In the genomic region with DNA sequence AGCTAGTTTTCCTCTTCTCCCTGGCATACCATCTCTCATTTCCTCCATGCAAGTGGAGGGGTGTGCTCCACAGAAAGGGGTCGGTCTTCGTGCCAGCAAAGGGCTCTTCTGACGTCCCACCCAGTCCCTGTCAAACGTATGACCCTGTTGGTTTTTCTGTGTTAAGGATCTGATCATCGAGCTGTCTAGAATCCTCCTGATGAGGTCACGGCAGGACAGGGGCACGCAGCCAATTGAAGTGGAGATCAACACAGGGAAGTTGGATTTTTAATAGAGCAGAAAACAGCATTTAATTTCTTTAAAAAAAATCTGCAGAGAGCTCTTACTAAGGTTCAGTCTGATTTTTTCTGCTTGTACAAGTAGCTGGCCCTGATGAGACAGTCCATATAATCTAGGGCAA, we compare ENCODE assay signal across 17 cellular contexts.
DNase-seq lines count a peak whose midpoint lies in the region; ATAC-seq, FAIRE-seq and TF ChIP-seq lines count a peak whose summit lies in the region.
"Had no signal": no experiment of that assay in that cellular context is flagged by ENCODE, and none has a peak within 500 bp of the region (broad histone marks: within the 10 kb centered on the region; RNA-seq: fewer than 3 reads in every experiment).

No MANE protein-coding gene starts in this region.

- no peak for FAIRE-seq in HepG2 (lab: Jason Lieb, UNC)
- FAIRE-seq: A549 had no signal

- intact Hi-C loops in right lobe of liver (cut with DNase I): no loop called here
- intact Hi-C loops in HepG2 (cut with micrococcal nuclease; ENCODE audit: unreplicated experiment): no loop called here

- POLR2A ChIA-PET in HepG2 (lab: Yijun Ruan, JAX): no interaction called here

- peak; percentile 36 to 68 (median 44) for ATAC-seq in right lobe of liver
- no peak for ATAC-seq in HepG2
- no peak for ATAC-seq in HG02885 (IDR thresholded peaks at IDR 0.05; ENCODE audit: poor library complexity, unreplicated experiment)
- ATAC-seq: A549 had no signal

- H3K79me2 ChIP-seq in HepG2 (ENCODE audit: insufficient read depth, low read length): no peaks in the 10 kb centered on the region

- in situ Hi-C loops in HepG2 (cut with HindIII; ENCODE audit: extremely low pct_ligation_motif_present, low pct_unique_long_range_greater_than_20kb): no loop called here
- in situ Hi-C loops in GM13976 (cut with MboI; ENCODE audit: low sequenced_read_pairs, unreplicated experiment): no loop called here

- WGBS in right lobe of liver (ENCODE audit: insufficient coverage, low coverage, low lambda C conversion rate, missing lambda C conversion rate): 45% methylated on average over 7 of the region's 7 CpGs
- 3% methylated on average over 7 of the region's 7 CpGs for WGBS in HepG2 (ENCODE audit: low lambda C conversion rate)

- no peaks in the 10 kb centered on the region for H3K36me3 ChIP-seq in right lobe of liver
- H3K36me3 ChIP-seq in HepG2 (replicated peaks in 1 of 2; ENCODE audit: control insufficient read depth in 1 of 2, insufficient read depth in 2 of 2, low read length in 2 of 2): no peaks in the 10 kb centered on the region
- H3K36me3 ChIP-seq: SJCRH30 had no signal

- H3K4me2 ChIP-seq in HepG2 (ENCODE audit: low read depth, low read length): no peak overlapping the region
- H3K4me2 ChIP-seq: A549, PC-9 had no signal

- no peak for TF ChIP-seq RAD21 in HepG2 (CRISPR knock-in tag; IDR thresholded peaks at IDR 0.05)

- CTCF ChIA-PET in HepG2 (lab: Yijun Ruan, JAX; ENCODE audit: low intra/inter-chr PET ratio, low total read pairs): no interaction called here

- no peak overlapping the region for H2AFZ ChIP-seq in HepG2 (ENCODE audit: low read length)
- H2AFZ ChIP-seq: PC-9 had no signal

- TF ChIP-seq POLR2A in right lobe of liver (IDR thresholded peaks at IDR 0.05) (no peak), HepG2 (IDR thresholded peaks at IDR 0.05; ENCODE audit: insufficient read depth in 1 of 2, low read depth in 2 of 2, low read length in 2 of 2) (no peak)

- peak in 2 of 3 donors; percentile 38 to 66 for DNase-seq in right lobe of liver
- DNase-seq in HepG2 (ENCODE audit: low spot score): no peak
- DNase-seq in medulla oblongata (ENCODE audit: extremely low spot score): peak; percentile 11
- DNase-seq in NCI-H146 treated with DMSO at 0.1 percent for 48 hours (lab: John Stamatoyannopoulos, UW; ENCODE audit: unreplicated experiment): no peak
- DNase-seq in GM13976 (ENCODE audit: low spot score): no peak
- DNase-seq: CD8-positive, alpha-beta memory T cell; DND-41; H7; HFFc6; IMR-90; NCI-H524 treated with DMSO at 0.1 percent for 48 hours; PC-9; SJCRH30 had no signal

- H4K20me1 ChIP-seq in HepG2 (ENCODE audit: insufficient read depth, low read length): no peaks in the 10 kb centered on the region

- H3K27me3 ChIP-seq in right lobe of liver: no peaks in the 10 kb centered on the region
- peaks cover 3 to 32% of the 10 kb centered on the region in 2 experiments; a peak in 3 of 5 replicates for H3K27me3 ChIP-seq in HepG2 (ENCODE audit: control insufficient read depth in 1 of 2, insufficient read depth in 2 of 2, low read length in 2 of 2)
- H3K27me3 ChIP-seq: SJCRH30 had no signal

- H3K4me3 ChIP-seq in right lobe of liver (no peak overlapping the region), HepG2 (replicated peaks in 1 of 3; ENCODE audit: insufficient read depth in 1 of 3, low read depth in 2 of 3, low read length in 3 of 3) (no peak overlapping the region)
- H3K4me3 ChIP-seq: A549, PC-9, SJCRH30 had no signal

- no peak for TF ChIP-seq CTCF in right lobe of liver (IDR thresholded peaks at IDR 0.05)
- TF ChIP-seq CTCF in HepG2 (CRISPR knock-in tag; IDR thresholded peaks at IDR 0.05): no peak
- TF ChIP-seq CTCF in GM13976 (IDR thresholded peaks at IDR 0.05; ENCODE audit: borderline replicate concordance, control extremely low read depth, extremely low read depth, insufficient read depth, missing control alignments): no peak

- H3K27ac ChIP-seq in right lobe of liver (no peak overlapping the region), HepG2 (ENCODE audit: extremely low read length, insufficient read depth, low read length) (no peak overlapping the region), angular gyrus (ENCODE audit: low read depth, low read length) (peak overlapping the region; percentile 81)
- H3K27ac ChIP-seq: A549, PC-9, RWPE1, SJCRH30 had no signal

- no TSS peak for BruUV-seq in HepG2 (replicated peaks; lab: Mats Ljungman, UMichigan)

- no peak overlapping the region for H3K9ac ChIP-seq in HepG2 (ENCODE audit: insufficient read depth, low read depth, low read length)

- no peak for TF ChIP-seq EP300 in HepG2 (IDR thresholded peaks at IDR 0.05; ENCODE audit: low read depth in 2 of 2, low read length in 2 of 2)
- no peak for TF ChIP-seq EP300 in HepG2 (CRISPR knock-in tag; IDR thresholded peaks at IDR 0.05; ENCODE audit: borderline replicate concordance)

- peaks cover 0 to 11% (median 0%) of the 10 kb centered on the region in 4 donors for H3K4me1 ChIP-seq in right lobe of liver
- H3K4me1 ChIP-seq in HepG2 (ENCODE audit: insufficient read depth, low read length): no peaks in the 10 kb centered on the region
- H3K4me1 ChIP-seq: A549, SJCRH30 had no signal

- H3K9me3 ChIP-seq in right lobe of liver (no peaks in the 10 kb centered on the region), HepG2 (ENCODE audit: low read length) (no peaks in the 10 kb centered on the region)
- H3K9me3 ChIP-seq: A549, SJCRH30 had no signal

TF ChIP-seq in HepG2, 621 proteins besides CTCF, POLR2A, EP300 and RAD21:
- no peak for TF ChIP-seq CEBPG (CRISPR knock-in tag; IDR thresholded peaks at IDR 0.05)
- TF ChIP-seq KDM6A (CRISPR knock-in tag; IDR thresholded peaks at IDR 0.05; ENCODE audit: low read depth): no peak
- TF ChIP-seq CREM (IDR thresholded peaks at IDR 0.05): no peak
- no peak for TF ChIP-seq CREM (CRISPR knock-in tag; IDR thresholded peaks at IDR 0.05)
- TF ChIP-seq, protein P1, sequence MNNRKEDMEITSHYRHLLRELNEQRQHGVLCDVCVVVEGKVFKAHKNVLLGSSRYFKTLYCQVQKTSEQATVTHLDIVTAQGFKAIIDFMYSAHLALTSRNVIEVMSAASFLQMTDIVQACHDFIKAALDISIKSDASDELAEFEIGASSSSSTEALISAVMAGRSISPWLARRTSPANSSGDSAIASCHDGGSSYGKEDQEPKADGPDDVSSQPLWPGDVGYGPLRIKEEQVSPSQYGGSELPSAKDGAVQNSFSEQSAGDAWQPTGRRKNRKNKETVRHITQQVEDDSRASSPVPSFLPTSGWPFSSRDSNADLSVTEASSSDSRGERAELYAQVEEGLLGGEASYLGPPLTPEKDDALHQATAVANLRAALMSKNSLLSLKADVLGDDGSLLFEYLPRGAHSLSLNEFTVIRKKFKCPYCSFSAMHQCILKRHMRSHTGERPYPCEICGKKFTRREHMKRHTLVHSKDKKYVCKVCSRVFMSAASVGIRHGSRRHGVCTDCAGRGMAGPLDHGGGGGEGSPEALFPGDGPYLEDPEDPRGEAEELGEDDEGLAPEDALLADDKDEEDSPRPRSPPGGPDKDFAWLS (CRISPR knock-in tag; IDR thresholded peaks at IDR 0.05; ENCODE audit: borderline replicate concordance): no peak
- no peak for TF ChIP-seq ZNF878 (CRISPR knock-in tag; IDR thresholded peaks at IDR 0.05)
- TF ChIP-seq, protein P2, sequence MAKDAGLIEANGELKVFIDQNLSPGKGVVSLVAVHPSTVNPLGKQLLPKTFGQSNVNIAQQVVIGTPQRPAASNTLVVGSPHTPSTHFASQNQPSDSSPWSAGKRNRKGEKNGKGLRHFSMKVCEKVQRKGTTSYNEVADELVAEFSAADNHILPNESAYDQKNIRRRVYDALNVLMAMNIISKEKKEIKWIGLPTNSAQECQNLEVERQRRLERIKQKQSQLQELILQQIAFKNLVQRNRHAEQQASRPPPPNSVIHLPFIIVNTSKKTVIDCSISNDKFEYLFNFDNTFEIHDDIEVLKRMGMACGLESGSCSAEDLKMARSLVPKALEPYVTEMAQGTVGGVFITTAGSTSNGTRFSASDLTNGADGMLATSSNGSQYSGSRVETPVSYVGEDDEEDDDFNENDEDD (CRISPR knock-in tag; IDR thresholded peaks at IDR 0.05; ENCODE audit: borderline replicate concordance): no peak
- TF ChIP-seq, protein P3, sequence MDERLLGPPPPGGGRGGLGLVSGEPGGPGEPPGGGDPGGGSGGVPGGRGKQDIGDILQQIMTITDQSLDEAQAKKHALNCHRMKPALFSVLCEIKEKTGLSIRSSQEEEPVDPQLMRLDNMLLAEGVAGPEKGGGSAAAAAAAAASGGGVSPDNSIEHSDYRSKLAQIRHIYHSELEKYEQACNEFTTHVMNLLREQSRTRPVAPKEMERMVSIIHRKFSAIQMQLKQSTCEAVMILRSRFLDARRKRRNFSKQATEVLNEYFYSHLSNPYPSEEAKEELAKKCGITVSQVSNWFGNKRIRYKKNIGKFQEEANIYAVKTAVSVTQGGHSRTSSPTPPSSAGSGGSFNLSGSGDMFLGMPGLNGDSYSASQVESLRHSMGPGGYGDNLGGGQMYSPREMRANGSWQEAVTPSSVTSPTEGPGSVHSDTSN (CRISPR knock-in tag; IDR thresholded peaks at IDR 0.05): no peak
- no peak for TF ChIP-seq FOSL1 (CRISPR knock-in tag; IDR thresholded peaks at IDR 0.05; ENCODE audit: borderline replicate concordance)
- TF ChIP-seq MYNN (CRISPR knock-in tag; IDR thresholded peaks at IDR 0.05; ENCODE audit: low read depth): no peak
- no peak for TF ChIP-seq ZNF652 (CRISPR knock-in tag; IDR thresholded peaks at IDR 0.05; ENCODE audit: borderline replicate concordance, low read depth)
- no peak for TF ChIP-seq HOXA3 (CRISPR knock-in tag; IDR thresholded peaks at IDR 0.05)
- TF ChIP-seq KLF9 (CRISPR knock-in tag; IDR thresholded peaks at IDR 0.05; ENCODE audit: low read depth): no peak
- TF ChIP-seq, protein P4, sequence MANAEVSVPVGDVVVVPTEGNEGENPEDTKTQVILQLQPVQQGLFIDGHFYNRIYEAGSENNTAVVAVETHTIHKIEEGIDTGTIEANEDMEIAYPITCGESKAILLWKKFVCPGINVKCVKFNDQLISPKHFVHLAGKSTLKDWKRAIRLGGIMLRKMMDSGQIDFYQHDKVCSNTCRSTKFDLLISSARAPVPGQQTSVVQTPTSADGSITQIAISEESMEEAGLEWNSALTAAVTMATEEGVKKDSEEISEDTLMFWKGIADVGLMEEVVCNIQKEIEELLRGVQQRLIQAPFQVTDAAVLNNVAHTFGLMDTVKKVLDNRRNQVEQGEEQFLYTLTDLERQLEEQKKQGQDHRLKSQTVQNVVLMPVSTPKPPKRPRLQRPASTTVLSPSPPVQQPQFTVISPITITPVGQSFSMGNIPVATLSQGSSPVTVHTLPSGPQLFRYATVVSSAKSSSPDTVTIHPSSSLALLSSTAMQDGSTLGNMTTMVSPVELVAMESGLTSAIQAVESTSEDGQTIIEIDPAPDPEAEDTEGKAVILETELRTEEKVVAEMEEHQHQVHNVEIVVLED (CRISPR knock-in tag; IDR thresholded peaks at IDR 0.05; ENCODE audit: borderline replicate concordance): no peak
- no peak for TF ChIP-seq RNF2 (conservative IDR thresholded peaks at IDR 0.05; ENCODE audit: low read depth)

Comparison
In these comparisons a context has a peak if more than half of its experiments do, and no peak if none do; other contexts are left out.
1. ATAC-seq: peak in right lobe of liver (4 of 4); none in HepG2 (single experiment) and HG02885 (single experiment).
2. DNase-seq: peak in right lobe of liver (2 of 3) and medulla oblongata (single experiment); none in HepG2 (single experiment), NCI-H146 treated with DMSO at 0.1 percent for 48 hours (single experiment) and GM13976 (single experiment).